8 cellular contexts compared by ENCODE assay signal in the genomic region with DNA sequence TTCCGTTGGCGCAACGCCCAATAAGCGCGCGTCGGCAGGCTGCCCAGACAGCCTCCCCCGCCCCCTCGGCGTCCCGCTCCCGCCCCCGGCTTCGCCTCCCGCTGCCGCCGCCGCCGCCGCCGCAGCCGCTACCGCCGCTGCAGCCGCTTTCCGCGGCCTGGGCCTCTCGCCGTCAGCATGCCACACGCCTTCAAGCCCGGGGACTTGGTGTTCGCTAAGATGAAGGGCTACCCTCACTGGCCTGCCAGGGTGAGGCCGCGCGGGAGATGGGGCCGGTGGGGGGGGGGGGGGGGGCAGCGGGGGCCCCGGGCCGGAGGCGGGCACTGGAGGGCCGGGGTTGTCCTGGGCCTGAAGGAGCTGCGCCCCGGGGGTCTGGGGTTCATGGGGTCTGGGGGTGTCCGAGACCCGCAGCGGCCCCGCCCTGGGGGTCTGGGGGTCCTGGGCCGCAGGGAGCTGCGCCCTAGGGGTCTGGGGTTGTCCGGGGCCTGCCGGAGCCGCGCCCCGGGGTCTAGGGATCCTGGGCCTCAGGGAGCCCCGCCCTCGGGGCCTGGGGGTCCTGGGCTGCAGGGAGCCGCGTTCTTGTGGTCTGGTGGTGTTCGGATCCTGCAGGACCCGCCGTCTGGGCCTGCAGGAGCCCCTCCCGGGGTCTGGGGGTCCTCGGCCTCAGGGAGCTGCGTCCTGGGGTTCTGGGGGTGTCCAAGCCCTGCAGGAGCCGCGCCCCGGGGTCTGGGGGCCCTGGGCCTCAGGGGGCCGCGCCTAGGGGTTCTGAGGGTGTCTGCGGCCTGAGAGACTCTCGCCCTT. TPM values are rescaled to one million over a fixed set of nuclear protein-coding genes. Genes with fewer than 3 reads are reported as not detected.
DNase-seq lines count a peak whose midpoint lies in the region; ATAC-seq and TF ChIP-seq lines count a peak whose summit lies in the region.

A gene (plus strand): TSS at position 124 of the 801 bp plus-strand sequence. CDS start 54 bp downstream, at position 178.

- ATAC-seq in Right ventricle myocardium superior (ENCODE audit: poor library complexity) = no peak
- no peak for ATAC-seq in psoas muscle
- no peak for ATAC-seq in GM21423 (IDR thresholded peaks at IDR 0.05; ENCODE audit: unreplicated experiment)
- ATAC-seq in HG02763 (IDR thresholded peaks at IDR 0.05; ENCODE audit: unreplicated experiment) = no peak

- intact Hi-C loops in Right ventricle myocardium superior (cut with DNase I) (no loop called here), psoas muscle (cut with DNase I) (no loop called here)

- peaks cover 24 to 38% (median 35%) of the 10 kb centered on the region in 10 experiments for H3K4me1 ChIP-seq in BLaER1 treated with 17β-estradiol and CSF1 and Interleukin-3, amounts not matched to agents 10 nM and 100 nM
- peaks cover 4% of the 10 kb centered on the region for H3K4me1 ChIP-seq in psoas muscle

- 0 to 1% (median 0%) methylated on average over 35 to 71 of the region's 71 CpGs for WGBS in psoas muscle, 3 donors

- peak within 1 kb of the TSS; percentile 97 to 99 (median 98) for H3K4me2 ChIP-seq in BLaER1 treated with 17β-estradiol and CSF1 and Interleukin-3, amounts not matched to agents 10 nM and 100 nM

- peaks cover 0 to 30% (median 16%) of the 10 kb centered on the region in 11 experiments; a peak in 11 of 22 replicates for H4K20me1 ChIP-seq in BLaER1 treated with 17β-estradiol and CSF1 and Interleukin-3, amounts not matched to agents 10 nM and 100 nM

- TF ChIP-seq CTCF in HFF-Myc (IDR thresholded peaks at IDR 0.05; ENCODE audit: low read depth, low read length, missing control alignments) (no peak), psoas muscle (IDR thresholded peaks at IDR 0.05) (no peak)

- H3K27me3 ChIP-seq in BLaER1 treated with 17β-estradiol and CSF1 and Interleukin-3, amounts not matched to agents 10 nM and 100 nM = no peaks in the 10 kb centered on the region
- no peaks in the 10 kb centered on the region for H3K27me3 ChIP-seq in psoas muscle (ENCODE audit: insufficient read depth in 3 of 3, low read length in 2 of 3)

- peak within 1 kb of the TSS; percentile 94 to 99 (median 97) for H3K4me3 ChIP-seq in BLaER1 treated with 17β-estradiol and CSF1 and Interleukin-3, amounts not matched to agents 10 nM and 100 nM
- H3K4me3 ChIP-seq in HFF-Myc (replicated peaks; ENCODE audit: low read depth, low read length) (peak within 1 kb of the TSS; percentile 91), psoas muscle (peak within 1 kb of the TSS; percentile 91)

- H3K36me3 ChIP-seq in BLaER1 treated with 17β-estradiol and CSF1 and Interleukin-3, amounts not matched to agents 10 nM and 100 nM = peaks cover 19 to 26% (median 22%) of the 10 kb centered on the region in 11 experiments
- H3K36me3 ChIP-seq in psoas muscle (ENCODE audit: insufficient read depth in 1 of 2, low read depth in 1 of 2) = peaks cover 6 to 23% of the 10 kb centered on the region in 2 donors

- peak within 1 kb of the TSS; percentile 88 to 97 (median 94) for H3K9ac ChIP-seq in BLaER1 treated with 17β-estradiol and CSF1 and Interleukin-3, amounts not matched to agents 10 nM and 100 nM

- DNase-seq in HFF-Myc (ENCODE audit: extremely low read depth, low read depth) (no peak), Right ventricle myocardium superior (no peak), psoas muscle (peak; percentile 18 to 68), NCI-H748 (lab: John Stamatoyannopoulos, UW; ENCODE audit: unreplicated experiment) (no peak)
- DNase-seq in activated CD8-positive, alpha-beta memory T cell treated with anti-CD3 and anti-CD28 coated beads, Interleukin-2, amount 50 U/mL, for 48 hours = peak; percentile 95

- H3K9me3 ChIP-seq in BLaER1 treated with 17β-estradiol and CSF1 and Interleukin-3, amounts not matched to agents 10 nM and 100 nM (replicated peaks in 1 of 11) = no peaks in the 10 kb centered on the region
- no peaks in the 10 kb centered on the region for H3K9me3 ChIP-seq in psoas muscle

- H3K27ac ChIP-seq in BLaER1 treated with 17β-estradiol and CSF1 and Interleukin-3, amounts not matched to agents 10 nM and 100 nM = peak within 1 kb of the TSS; percentile 79 to 93 (median 87)
- H3K27ac ChIP-seq in psoas muscle = peak within 1 kb of the TSS; percentile 79

RNA-seq across cellular contexts. Expression of the gene that starts here (rescaled TPM):
- 27.8 TPM for total RNA-seq in Right ventricle myocardium superior
- 10 to 100 TPM; 32.3 to 47.7 (median 39.5) TPM for total RNA-seq in psoas muscle
- 10 to 100 TPM; 33.4 to 56.4 (median 51.3) TPM for polyA plus RNA-seq in psoas muscle

Comparison
In these comparisons a context has a peak if more than half of its experiments do, and no peak if none do; other contexts are left out.
1. DNase-seq: peak in activated CD8-positive, alpha-beta memory T cell treated with anti-CD3 and anti-CD28 coated beads, Interleukin-2, amount 50 U/mL, for 48 hours (single experiment) and psoas muscle (2 of 2); none in HFF-Myc (single experiment), Right ventricle myocardium superior (single experiment) and NCI-H748 (single experiment).
2. Peak in every context shown above with its lines, with median percentiles within 50 percentile points of each other: H3K4me3 ChIP-seq.